ENCODE assay signal across 9 cellular contexts in the genomic region with DNA sequence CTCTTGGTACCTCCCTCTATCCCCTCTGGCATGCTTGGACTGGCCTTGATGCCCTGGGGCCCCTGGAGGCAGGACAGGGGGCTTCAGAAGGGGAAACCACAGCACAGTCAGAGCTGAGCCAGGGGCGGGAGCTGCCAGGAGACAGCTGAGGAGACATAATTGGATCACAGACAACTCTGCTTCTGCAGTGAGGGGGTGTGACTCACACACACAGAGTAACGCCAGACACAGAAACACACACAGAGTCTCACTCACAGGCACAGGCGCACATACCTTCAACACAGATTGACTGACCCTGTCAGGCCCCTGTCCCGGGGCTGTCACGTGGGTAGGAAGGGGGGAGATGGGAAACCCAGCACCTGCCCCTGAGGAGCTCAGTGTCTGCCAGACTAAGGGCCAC. TPM values are rescaled to one million over a fixed set of nuclear protein-coding genes. Genes with fewer than 3 reads are reported as not detected.
A peak's percentile ranks its signal among the peaks of the same experiment; 100 is the strongest.
DNase-seq lines count a peak whose midpoint lies in the region; ATAC-seq lines count a peak whose summit lies in the region.
"Had no signal": no experiment of that assay in that cellular context is flagged by ENCODE, and none has a peak within 500 bp of the region (broad histone marks: within the 10 kb centered on the region; RNA-seq: fewer than 3 reads in every experiment).

No MANE protein-coding gene starts in this region.

- peak overlapping the region in 8 of 11 experiments; percentile 1 to 61 (median 7); a peak in 7 of 22 replicates for H3K9ac ChIP-seq in BLaER1 treated with 17β-estradiol and CSF1 and Interleukin-3, amounts not matched to agents 10 nM and 100 nM

- no peaks in the 10 kb centered on the region for H3K36me3 ChIP-seq in BLaER1 treated with 17β-estradiol and CSF1 and Interleukin-3, amounts not matched to agents 10 nM and 100 nM

- H3K4me3 ChIP-seq in BLaER1 treated with 17β-estradiol and CSF1 and Interleukin-3, amounts not matched to agents 10 nM and 100 nM = no peak overlapping the region

- DNase-seq in NCI-H82 treated with DMSO at 0.1 percent for 48 hours (lab: John Stamatoyannopoulos, UW; ENCODE audit: unreplicated experiment) (peak; percentile 82), nucleus accumbens (lab: John Stamatoyannopoulos, UW) (peak in 35 of 56 donors; percentile 17 to 77 (median 51)), NCI-H774 (lab: John Stamatoyannopoulos, UW) (no peak), DMS153 (lab: John Stamatoyannopoulos, UW) (no peak)
- DNase-seq: activated T-cell treated with anti-CD3 and anti-CD28 coated beads, Interleukin-2, amount 50 U/mL, for 48 hours had no signal

- ATAC-seq in esophagus mucosa (peak; percentile 69), HG02623 (IDR thresholded peaks at IDR 0.05; ENCODE audit: unreplicated experiment) (no peak), GM21723 (IDR thresholded peaks at IDR 0.05; ENCODE audit: unreplicated experiment) (no peak)

- peaks cover 0 to 21% (median 0%) of the 10 kb centered on the region in 11 experiments; a peak in 5 of 22 replicates for H4K20me1 ChIP-seq in BLaER1 treated with 17β-estradiol and CSF1 and Interleukin-3, amounts not matched to agents 10 nM and 100 nM

- H3K4me2 ChIP-seq in BLaER1 treated with 17β-estradiol and CSF1 and Interleukin-3, amounts not matched to agents 10 nM and 100 nM = peak overlapping the region; percentile 3 to 60 (median 36); a peak in 21 of 22 replicates

- H3K9me3 ChIP-seq in BLaER1 treated with 17β-estradiol and CSF1 and Interleukin-3, amounts not matched to agents 10 nM and 100 nM (replicated peaks in 1 of 11) = no peaks in the 10 kb centered on the region

- peak overlapping the region in 1 of 11 experiments; percentile 5; a peak in 1 of 22 replicates for H3K27ac ChIP-seq in BLaER1 treated with 17β-estradiol and CSF1 and Interleukin-3, amounts not matched to agents 10 nM and 100 nM

- peaks cover 17 to 63% (median 31%) of the 10 kb centered on the region in 10 experiments for H3K4me1 ChIP-seq in BLaER1 treated with 17β-estradiol and CSF1 and Interleukin-3, amounts not matched to agents 10 nM and 100 nM

- no peaks in the 10 kb centered on the region for H3K27me3 ChIP-seq in BLaER1 treated with 17β-estradiol and CSF1 and Interleukin-3, amounts not matched to agents 10 nM and 100 nM

RNA-seq across cellular contexts. Expression of a gene that starts 20.6 kb away (rescaled TPM):
- total RNA-seq in esophagus mucosa = 68.8 TPM

RNA-seq across cellular contexts. Expression of a gene that starts 21.1 kb away (rescaled TPM):
- 31.0 TPM for total RNA-seq in esophagus mucosa

RNA-seq across cellular contexts. Expression of a gene that starts 40.9 kb away (rescaled TPM):
- total RNA-seq in esophagus mucosa = 16.1 TPM

Comparison
In these comparisons a context has a peak if more than half of its experiments do, and no peak if none do; other contexts are left out.
1. DNase-seq: peak in NCI-H82 treated with DMSO at 0.1 percent for 48 hours (single experiment) and nucleus accumbens (35 of 56); none in NCI-H774 (single experiment) and DMS153 (single experiment).